ENCODE assay signal across 2 cellular contexts in the genomic region with DNA sequence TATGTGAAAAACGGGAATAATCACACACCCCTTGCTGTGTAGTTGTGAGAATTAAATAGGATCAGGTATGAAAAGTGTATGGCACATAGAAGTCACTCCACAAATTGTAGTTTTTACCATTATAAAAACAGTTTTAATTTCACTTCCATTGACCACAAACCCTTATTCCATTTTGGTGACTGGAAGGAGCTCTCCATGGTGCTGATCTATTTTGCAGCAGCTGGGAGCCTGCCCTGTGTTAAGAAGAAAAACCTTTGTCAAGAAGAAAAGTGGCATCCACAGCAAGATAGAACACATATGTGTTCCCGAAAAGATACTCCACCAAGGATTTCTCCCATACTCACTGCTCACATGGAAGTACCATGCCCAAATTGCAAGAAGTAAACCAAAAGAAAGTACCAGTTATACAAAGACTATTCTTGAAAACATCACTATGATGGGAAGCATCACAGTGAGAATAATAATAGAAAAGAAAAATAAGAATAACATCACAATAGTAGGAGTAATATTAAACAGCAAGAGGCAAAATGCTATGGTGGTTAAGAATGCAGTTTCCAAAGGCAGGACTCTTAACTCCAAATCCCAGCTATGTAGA.
TF ChIP-seq lines count a peak whose summit lies in the region.

No MANE protein-coding gene starts in this region.

TF ChIP-seq in SK-N-SH, 30 proteins besides CTCF, POLR2A, EP300 and RAD21 (continued from another document):
- TF ChIP-seq REST (IDR thresholded peaks at IDR 0.05; ENCODE audit: low read depth, low read length): peak; percentile 94

TF ChIP-seq in SK-N-SH treated with all-trans-retinoic acid at 6 μM for 48 hours, 23 proteins besides CTCF, POLR2A, EP300 and RAD21 (continued from another document):
- TF ChIP-seq, protein P1, sequence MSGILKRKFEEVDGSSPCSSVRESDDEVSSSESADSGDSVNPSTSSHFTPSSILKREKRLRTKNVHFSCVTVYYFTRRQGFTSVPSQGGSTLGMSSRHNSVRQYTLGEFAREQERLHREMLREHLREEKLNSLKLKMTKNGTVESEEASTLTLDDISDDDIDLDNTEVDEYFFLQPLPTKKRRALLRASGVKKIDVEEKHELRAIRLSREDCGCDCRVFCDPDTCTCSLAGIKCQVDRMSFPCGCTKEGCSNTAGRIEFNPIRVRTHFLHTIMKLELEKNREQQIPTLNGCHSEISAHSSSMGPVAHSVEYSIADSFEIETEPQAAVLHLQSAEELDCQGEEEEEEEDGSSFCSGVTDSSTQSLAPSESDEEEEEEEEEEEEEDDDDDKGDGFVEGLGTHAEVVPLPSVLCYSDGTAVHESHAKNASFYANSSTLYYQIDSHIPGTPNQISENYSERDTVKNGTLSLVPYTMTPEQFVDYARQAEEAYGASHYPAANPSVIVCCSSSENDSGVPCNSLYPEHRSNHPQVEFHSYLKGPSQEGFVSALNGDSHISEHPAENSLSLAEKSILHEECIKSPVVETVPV (CRISPR knock-in tag; IDR thresholded peaks at IDR 0.05): no peak
- no peak for TF ChIP-seq TOX (CRISPR knock-in tag; IDR thresholded peaks at IDR 0.05; ENCODE audit: borderline replicate concordance)
- TF ChIP-seq GLIS3 (CRISPR knock-in tag; IDR thresholded peaks at IDR 0.05): no peak
- TF ChIP-seq ARNTL (CRISPR knock-in tag; IDR thresholded peaks at IDR 0.05; ENCODE audit: borderline replicate concordance, low read depth): no peak
- no peak for TF ChIP-seq ZFP3 (CRISPR knock-in tag; IDR thresholded peaks at IDR 0.05)
- no peak for TF ChIP-seq PATZ1 (CRISPR knock-in tag; IDR thresholded peaks at IDR 0.05; ENCODE audit: borderline replicate concordance)
- TF ChIP-seq ISL1 (CRISPR knock-in tag; IDR thresholded peaks at IDR 0.05): no peak
- TF ChIP-seq ZC3H10 (CRISPR knock-in tag; IDR thresholded peaks at IDR 0.05): no peak
- TF ChIP-seq ZNF70 (CRISPR knock-in tag; IDR thresholded peaks at IDR 0.05): no peak
- TF ChIP-seq, protein P2, sequence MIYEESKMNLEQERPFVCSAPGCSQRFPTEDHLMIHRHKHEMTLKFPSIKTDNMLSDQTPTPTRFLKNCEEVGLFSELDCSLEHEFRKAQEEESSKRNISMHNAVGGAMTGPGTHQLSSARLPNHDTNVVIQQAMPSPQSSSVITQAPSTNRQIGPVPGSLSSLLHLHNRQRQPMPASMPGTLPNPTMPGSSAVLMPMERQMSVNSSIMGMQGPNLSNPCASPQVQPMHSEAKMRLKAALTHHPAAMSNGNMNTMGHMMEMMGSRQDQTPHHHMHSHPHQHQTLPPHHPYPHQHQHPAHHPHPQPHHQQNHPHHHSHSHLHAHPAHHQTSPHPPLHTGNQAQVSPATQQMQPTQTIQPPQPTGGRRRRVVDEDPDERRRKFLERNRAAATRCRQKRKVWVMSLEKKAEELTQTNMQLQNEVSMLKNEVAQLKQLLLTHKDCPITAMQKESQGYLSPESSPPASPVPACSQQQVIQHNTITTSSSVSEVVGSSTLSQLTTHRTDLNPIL (CRISPR knock-in tag; IDR thresholded peaks at IDR 0.05; ENCODE audit: low read depth): no peak
